In genomic region chr14:93116676-93117200, GRCh38 we compare ENCODE assay signal across 9 cellular contexts. TPM values are rescaled to one million over a fixed set of nuclear protein-coding genes. Genes with fewer than 3 reads are reported as not detected.
DNase-seq lines count a peak whose midpoint lies in the region; ATAC-seq, FAIRE-seq and TF ChIP-seq lines count a peak whose summit lies in the region.
"Had no signal": no experiment of that assay in that cellular context is flagged by ENCODE, and none has a peak within 500 bp of the region (broad histone marks: within the 10 kb centered on the region; RNA-seq: fewer than 3 reads in every experiment).

No MANE protein-coding gene starts in this region.

- H3K36me3 ChIP-seq in cardiac muscle cell, result no peaks in the 10 kb centered on the region
- H3K36me3 ChIP-seq in GM12878 (ENCODE audit: control insufficient read depth in 2 of 2, insufficient read depth in 2 of 2, low read length in 1 of 2), result no peaks in the 10 kb centered on the region
- H3K36me3 ChIP-seq in uterus, result no peaks in the 10 kb centered on the region

- in situ Hi-C loops in GM12878 (cut with MboI), result no loop called here

- DNase-seq in cardiac muscle cell (ENCODE audit: low read depth in 1 of 2, low spot score in 1 of 2) (no peak), left ventricle myocardium superior (no peak), GM12878 (ENCODE audit: low read depth, low spot score) (no peak), mesothelial cell of epicardium (ENCODE audit: low spot score in 2 of 2, unreplicated experiment in 2 of 2) (no peak), uterus (no peak), SKM-1 treated with dmso at 0.1 percent for 144 hours (lab: John Stamatoyannopoulos, UW; ENCODE audit: unreplicated experiment) (no peak), GOT3 (lab: John Stamatoyannopoulos, UW) (no peak)

- H3K4me1 Mint-ChIP-seq in mesothelial cell of epicardium, result peaks cover 20% of the 10 kb centered on the region

- H3K4me2 ChIP-seq in GM12878 (ENCODE audit: control insufficient read depth, insufficient read depth), result peak overlapping the region; percentile 93

- POLR2A ChIA-PET in GM12878 (lab: Charles Lee), result interaction anchor here (1.1 to 1.5 kb wide), 3 partner anchors 12 to 21 kb away, joined by 3 to 6 read pairs (median 4); no protein-coding TSS in a partner anchor

- H3K4me3 ChIP-seq in cardiac muscle cell (no peak overlapping the region), GM12878 (peak overlapping the region; percentile 71), uterus (peak overlapping the region in 1 of 2 donors; percentile 71)

- H4K20me1 ChIP-seq in GM12878 (ENCODE audit: control insufficient read depth, insufficient read depth), result no peaks in the 10 kb centered on the region

- TF ChIP-seq CTCF in cardiac muscle cell (IDR thresholded peaks at IDR 0.05; ENCODE audit: low read depth, low read length) (no peak), GM12878 (IDR thresholded peaks at IDR 0.05 in 2 of 3, conservative IDR thresholded peaks at IDR 0.05 in 1 of 3; ENCODE audit: control insufficient read depth in 2 of 3, extremely low read depth in 1 of 3, insufficient read depth in 1 of 3, low read depth in 3 of 3, low read length in 3 of 3) (no peak), mesothelial cell of epicardium (IDR thresholded peaks at IDR 0.05; ENCODE audit: unreplicated experiment) (no peak), uterus (IDR thresholded peaks at IDR 0.05) (no peak)

- RAD21 ChIA-PET in GM12878 (lab: Charles Lee; ENCODE audit: unreplicated experiment), result interaction anchor here (1.1 to 7.4 kb wide), 5 partner anchors 20 to 91 kb away, joined by 3 to 163 read pairs (median 6); partner anchors contain the start of genes GON7, LYSET, MOAP1 and UBR7

- SMC1A ChIA-PET in GM12878 (lab: Charles Lee; ENCODE audit: uncharacterized antibody, unreplicated experiment), result interaction anchor here (0.7 to 6.2 kb wide), 11 partner anchors 8 to 502 kb away, joined by 3 to 45 read pairs (median 3); no protein-coding TSS in a partner anchor

- intact Hi-C loops in left ventricle myocardium superior (cut with micrococcal nuclease) (no loop called here), GM12878 (cut with micrococcal nuclease; ENCODE audit: unreplicated experiment) (loop anchor here (5.0 kb wide), 1 partner anchor 91 kb away; the partner anchor contains the start of genes GON7 and UBR7), uterus (cut with DNase I; ENCODE audit: low total_unique reads) (loop anchor here (10.0 kb wide), 1 partner anchor 152 kb away; no protein-coding TSS in a partner anchor)

- H3K4me1 ChIP-seq in cardiac muscle cell (ENCODE audit: low read depth) (peaks cover 16% of the 10 kb centered on the region), GM12878 (ENCODE audit: control insufficient read depth, insufficient read depth, low read length) (peaks cover 13% of the 10 kb centered on the region), uterus (peaks cover 0 to 5% of the 10 kb centered on the region in 2 donors)

- H3K79me2 ChIP-seq in GM12878 (ENCODE audit: control insufficient read depth, insufficient read depth, low read length), result peaks cover 26% of the 10 kb centered on the region

- BruUV-seq in GM12878 (replicated peaks; lab: Mats Ljungman, UMichigan), result TSS peak; percentile 72

- peak overlapping the region; percentile 83 for H3K9ac ChIP-seq in GM12878 (ENCODE audit: control insufficient read depth, insufficient read depth, low read length)

- CTCF ChIA-PET in GM12878 (lab: Yijun Ruan, JAX), result interaction anchor here (0.9 to 7.1 kb wide), 8 partner anchors 14 to 102 kb away, joined by 3 to 287 read pairs (median 4); partner anchors contain the start of genes GON7 and UBR7

- H3K36me3 Mint-ChIP-seq in mesothelial cell of epicardium, result no peaks in the 10 kb centered on the region

- no peak for TF ChIP-seq EP300 in GM12878 (IDR thresholded peaks at IDR 0.05; ENCODE audit: borderline replicate concordance in 1 of 2, control insufficient read depth in 1 of 2, low read depth in 2 of 2, low read length in 2 of 2)

- H3K9me3 Mint-ChIP-seq in mesothelial cell of epicardium, result no peaks in the 10 kb centered on the region

- no peak for TF ChIP-seq RAD21 in GM12878 (IDR thresholded peaks at IDR 0.05; ENCODE audit: insufficient read depth, low read depth, low read length)

- H3K27me3 Mint-ChIP-seq in mesothelial cell of epicardium (ENCODE audit: low read depth), result peaks cover 2% of the 10 kb centered on the region

- peak overlapping the region; percentile 81 for H2AFZ ChIP-seq in GM12878 (ENCODE audit: control insufficient read depth, low read depth, low read length)

- H3K27ac Mint-ChIP-seq in mesothelial cell of epicardium, result peak overlapping the region; percentile 30

- H3K9me3 ChIP-seq in cardiac muscle cell (ENCODE audit: low read depth), result no peaks in the 10 kb centered on the region
- no peaks in the 10 kb centered on the region for H3K9me3 ChIP-seq in GM12878 (replicated peaks; ENCODE audit: control insufficient read depth, insufficient read depth, low read length)
- H3K9me3 ChIP-seq in uterus, result no peaks in the 10 kb centered on the region

- no peak for FAIRE-seq in GM12878 (lab: Jason Lieb, UNC)
- FAIRE-seq: G401.6 had no signal

- TF ChIP-seq POLR2A in GM12878 (IDR thresholded peaks at IDR 0.05; ENCODE audit: low read depth, low read length), result no peak
- TF ChIP-seq POLR2A in uterus (IDR thresholded peaks at IDR 0.05), result no peak

- WGBS in GM12878 (ENCODE audit: insufficient coverage, insufficient replicate concordance, low lambda C conversion rate, missing lambda C conversion rate), result 84% methylated on average over 11 of the region's 11 CpGs

- ATAC-seq in left ventricle myocardium superior (no peak), GM12878 (no peak), GM21526 (IDR thresholded peaks at IDR 0.05; ENCODE audit: low FRiP score, unreplicated experiment) (no peak)

- H3K27me3 ChIP-seq in cardiac muscle cell (no peaks in the 10 kb centered on the region), GM12878 (replicated peaks in 1 of 2; ENCODE audit: control insufficient read depth in 2 of 2, insufficient read depth in 2 of 2, low read length in 1 of 2) (no peaks in the 10 kb centered on the region), uterus (no peaks in the 10 kb centered on the region)

- peak overlapping the region; percentile 84 for H3K27ac ChIP-seq in cardiac muscle cell
- peak overlapping the region; percentile 70 for H3K27ac ChIP-seq in GM12878 (ENCODE audit: control insufficient read depth, insufficient read depth)
- peak overlapping the region; percentile 96 to 99 for H3K27ac ChIP-seq in uterus

- H3K4me3 Mint-ChIP-seq in mesothelial cell of epicardium, result peak overlapping the region; percentile 65

TF ChIP-seq in GM12878, 131 proteins besides CTCF, POLR2A, EP300 and RAD21 (continues in another document):
- TF ChIP-seq SMAD1 (IDR thresholded peaks at IDR 0.05; ENCODE audit: low read depth, partially characterized antibody) (no peak), RCOR1 (conservative IDR thresholded peaks at IDR 0.05; ENCODE audit: low read depth, low read length) (no peak), NFYA (IDR thresholded peaks at IDR 0.05; ENCODE audit: borderline replicate concordance, low read depth, low read length) (no peak), IRF4 (IDR thresholded peaks at IDR 0.05; ENCODE audit: low read depth, low read length) (no peak), MYB (IDR thresholded peaks at IDR 0.05; ENCODE audit: borderline replicate concordance, low read depth, low read length) (no peak), TCF12 (IDR thresholded peaks at IDR 0.05; ENCODE audit: low read depth, low read length) (no peak), MYC (IDR thresholded peaks at IDR 0.05; ENCODE audit: insufficient read depth, insufficient read length, insufficient replicate concordance, low read length, severe bottlenecking) (no peak), PKNOX1 (IDR thresholded peaks at IDR 0.05) (no peak), JUND (IDR thresholded peaks at IDR 0.05; ENCODE audit: low read depth, low read length) (no peak), ASH2L (IDR thresholded peaks at IDR 0.05; ENCODE audit: borderline replicate concordance, low read depth) (no peak), RAD51 (IDR thresholded peaks at IDR 0.05) (no peak)

RNA-seq across cellular contexts. Expression of gene ITPK1, which starts 1.0 kb away (rescaled TPM):
- 38.7 and 42.9 TPM in 2 replicates for total RNA-seq in cardiac muscle cell
- polyA plus RNA-seq in cardiac muscle cell, result 33.0 and 39.4 TPM in 2 replicates
- total RNA-seq in left ventricle myocardium superior, result 136 TPM
- 27.6 and 44.1 TPM in 2 replicates for total RNA-seq in GM12878 (2013; cell fraction: nucleolus; rRNA removed)
- 23.5 and 26.5 TPM in 2 replicates for total RNA-seq in GM12878 (2014; rRNA removed)
- total RNA-seq in GM12878 (2014; rRNA removed; fragmentation: Illumina TruSeq; extraction: Trizol), result 15.9 and 21.9 TPM in 2 replicates
- total RNA-seq in GM12878 (2021), result 56.1 and 57.9 TPM in 2 replicates
- polyA plus RNA-seq in GM12878 (2011; ENCODE audit: low read depth), result 10.8 TPM
- polyA plus RNA-seq in GM12878 (2011; rRNA removed), result 33.3 and 73.2 TPM in 2 replicates
- 73.7 and 83.9 TPM in 2 replicates for polyA plus RNA-seq in GM12878 (2011; cell fraction: cytosol; rRNA removed)
- 69.1 and 75.9 TPM in 2 replicates for polyA plus RNA-seq in GM12878 (2011; cell fraction: nucleus; rRNA removed)
- 22.0 and 26.6 TPM in 2 replicates for polyA plus RNA-seq in GM12878 (2012)
- polyA plus RNA-seq in GM12878 (2014; fragmentation: Illumina TruSeq; extraction: Trizol), result 21.9 and 36.4 TPM in 2 replicates
- polyA plus RNA-seq in GM12878 (2014; fragmentation: Nextera tagmentation; extraction: Ambion mirVana), result 1 to 10 TPM; 1.3 to 2.1 TPM
- 36.2 and 36.3 TPM in 2 replicates for polyA plus RNA-seq in GM12878 (2014; rRNA removed)
- 10 to 100 TPM; 24.5 to 27.5 TPM for polyA plus RNA-seq in GM12878 (2016; fragmentation: Nextera tagmentation; extraction: Ambion mirVana)
- 137 and 139 TPM in 2 replicates for polyA minus RNA-seq in GM12878 (2011; rRNA and poly(A)+ RNA removed)
- 32.7 and 33.5 TPM in 2 replicates for polyA minus RNA-seq in GM12878 (2011; cell fraction: cytosol; rRNA and poly(A)+ RNA removed)
- polyA minus RNA-seq in GM12878 (2011; cell fraction: nucleus; rRNA and poly(A)+ RNA removed), result 38.8 and 49.5 TPM in 2 replicates
- 23.2 to 30.5 TPM (median 27.5 TPM) in 3 replicates for total RNA-seq in mesothelial cell of epicardium
- 10 to 100 TPM; 19.7 to 97.7 (median 26.5) TPM for total RNA-seq in uterus
